In genomic region chr18:76613058-76613457, GRCh38 we compare ENCODE assay signal across 24 cellular contexts.
"Had no signal": no experiment of that assay in that cellular context is flagged by ENCODE, and none has a peak within 500 bp of the region (broad histone marks: within the 10 kb centered on the region; RNA-seq: fewer than 3 reads in every experiment).

No MANE protein-coding gene starts in this region.

- H3K9me3 Mint-ChIP-seq: naive thymus-derived CD8-positive, alpha-beta T cell; nephron; neural crest cell; stimulated activated effector memory CD8-positive, alpha-beta T cell treated with anti-CD3 and anti-CD28 coated beads, Interleukin-12 subunit alpha, Interleukin-12 subunit beta, amount 100 ng/mL, for 72 hours; stimulated activated naive CD8-positive, alpha-beta T cell treated with anti-CD3 and anti-CD28 coated beads, Interleukin-15, Interleukin-2, amounts not matched to agents 100 ng/mL and 50 ng/mL, for 24 hours had no signal

- H3K9me3 ChIP-seq: left lung, lower lobe of right lung, right atrium auricular region, suprapubic skin, thoracic aorta, tibial artery, upper lobe of right lung had no signal

- H3K27me3 Mint-ChIP-seq: stimulated activated naive CD8-positive, alpha-beta T cell treated with anti-CD3 and anti-CD28 coated beads, Interleukin-15, Interleukin-2, amounts not matched to agents 100 ng/mL and 50 ng/mL, for 24 hours had no signal

- H3K27me3 ChIP-seq: left lung, right atrium auricular region, suprapubic skin, upper lobe of right lung had no signal

- H3K27ac Mint-ChIP-seq: naive thymus-derived CD8-positive, alpha-beta T cell; stimulated activated effector memory CD8-positive, alpha-beta T cell treated with anti-CD3 and anti-CD28 coated beads, Interleukin-12 subunit alpha, Interleukin-12 subunit beta, amount 100 ng/mL, for 72 hours; stimulated activated naive CD8-positive, alpha-beta T cell treated with anti-CD3 and anti-CD28 coated beads, Interleukin-15, Interleukin-2, amounts not matched to agents 100 ng/mL and 50 ng/mL, for 24 hours had no signal

- H3K4me1 Mint-ChIP-seq: naive thymus-derived CD8-positive, alpha-beta T cell; stimulated activated effector memory CD8-positive, alpha-beta T cell treated with anti-CD3 and anti-CD28 coated beads, Interleukin-12 subunit alpha, Interleukin-12 subunit beta, amount 100 ng/mL, for 72 hours had no signal

- H2AFZ ChIP-seq: parathyroid adenoma had no signal

- ATAC-seq: left cardiac atrium; left lung; lower lobe of right lung; naive thymus-derived CD8-positive, alpha-beta T cell; sciatic nerve; stimulated activated effector memory CD8-positive, alpha-beta T cell treated with anti-CD3 and anti-CD28 coated beads, Interleukin-12 subunit alpha, Interleukin-12 subunit beta, amount 100 ng/mL, for 72 hours; upper lobe of right lung had no signal

- H3K4me3 Mint-ChIP-seq: naive thymus-derived CD8-positive, alpha-beta T cell; nephron; neural crest cell; stimulated activated effector memory CD8-positive, alpha-beta T cell treated with anti-CD3 and anti-CD28 coated beads, Interleukin-12 subunit alpha, Interleukin-12 subunit beta, amount 100 ng/mL, for 72 hours; stimulated activated naive CD8-positive, alpha-beta T cell treated with anti-CD3 and anti-CD28 coated beads, Interleukin-15, Interleukin-2, amounts not matched to agents 100 ng/mL and 50 ng/mL, for 24 hours had no signal

- H3K36me3 Mint-ChIP-seq: naive thymus-derived CD8-positive, alpha-beta T cell; stimulated activated effector memory CD8-positive, alpha-beta T cell treated with anti-CD3 and anti-CD28 coated beads, Interleukin-12 subunit alpha, Interleukin-12 subunit beta, amount 100 ng/mL, for 72 hours had no signal

- DNase-seq: hippocampal formation; kidney glomerular epithelial cell; left cardiac atrium; left lung; lower lobe of right lung; mammary epithelial cell; mesenchymal stem cell; naive thymus-derived CD8-positive, alpha-beta T cell; nucleus accumbens; stimulated activated CD4-positive, alpha-beta T cell treated with anti-CD3 and anti-CD28 coated beads, Interleukin-4, amount 100 ng/mL, for 24 hours; stimulated activated naive CD4-positive, alpha-beta T cell; tibial artery; trophoblast cell; upper lobe of right lung had no signal

- H3K36me3 ChIP-seq: left lung, lower lobe of right lung, right atrium auricular region, suprapubic skin, thoracic aorta, tibial artery, upper lobe of right lung had no signal

- H3K79me2 ChIP-seq: parathyroid adenoma had no signal

- H3K27ac ChIP-seq: left lung, lower lobe of right lung, parathyroid adenoma, right atrium auricular region, skin epidermis, suprapubic skin, thoracic aorta, tibial artery, upper lobe of right lung had no signal

- H3K4me1 ChIP-seq: left lung, lower lobe of right lung, parathyroid adenoma, right atrium auricular region, upper lobe of right lung had no signal

- H3K4me3 ChIP-seq: left lung, lower lobe of right lung, right atrium auricular region, skin epidermis, suprapubic skin, thoracic aorta, tibial artery, upper lobe of right lung had no signal
